Comparison of ENCODE assay signal across 8 cellular contexts in the genomic region with DNA sequence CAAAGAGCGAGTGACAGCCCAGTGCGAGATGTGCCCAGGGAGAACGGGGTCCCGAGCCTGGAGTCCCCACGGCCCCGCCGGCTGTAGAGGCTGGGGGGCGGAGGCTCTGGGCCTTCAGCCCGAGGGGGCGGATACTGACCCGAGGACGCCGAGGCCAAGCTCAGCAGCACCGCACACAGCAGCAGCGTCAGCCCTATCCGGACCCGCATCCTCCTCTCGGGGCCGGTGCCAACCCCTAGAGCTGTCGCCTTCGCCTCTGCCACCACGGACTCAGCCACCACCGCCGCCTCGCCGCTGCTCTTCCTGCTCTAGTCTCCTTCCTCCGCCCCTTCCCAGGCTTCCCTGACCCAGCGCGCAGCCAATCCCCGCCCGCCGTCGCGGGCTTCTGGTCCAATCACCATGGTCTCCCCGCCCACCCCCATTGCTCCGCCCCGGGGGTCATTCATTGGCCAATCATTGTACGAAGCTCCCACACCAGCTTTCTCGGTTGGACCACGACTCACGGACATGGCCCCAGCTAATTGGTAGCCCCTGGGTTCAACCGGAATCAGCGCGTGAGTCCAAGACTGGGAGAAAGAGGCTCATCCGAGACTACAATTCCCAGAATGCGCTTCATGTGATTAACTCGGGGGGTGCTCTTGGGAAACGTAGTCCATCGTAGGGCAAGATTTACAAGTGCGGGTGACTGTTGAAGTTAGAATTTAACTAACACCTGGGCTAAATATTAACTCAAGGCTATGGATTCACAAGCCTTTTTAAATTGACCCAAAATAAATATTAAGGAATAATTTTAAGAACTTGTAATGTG. TPM values are rescaled to one million over a fixed set of nuclear protein-coding genes. Genes with fewer than 3 reads are reported as not detected.
DNase-seq lines count a peak whose midpoint lies in the region; ATAC-seq lines count a peak whose summit lies in the region.

Gene SEL1L (minus strand): TSS at position 318 of the 808 bp plus-strand sequence. CDS start 109 bp downstream, at position 209.

- H3K27ac Mint-ChIP-seq in dendritic cell treated with granulocyte-macrophage colony-stimulating factor and Interleukin-4, amounts not matched to agents 40 ng/mL and 50 ng/mL, for 4 days: peak within 1 kb of the TSS; percentile 92

- ATAC-seq in GM19372 (IDR thresholded peaks at IDR 0.05; ENCODE audit: low read depth, unreplicated experiment) (peak; percentile 86), HG03558 (IDR thresholded peaks at IDR 0.05; ENCODE audit: extremely low read depth, unreplicated experiment) (peak; percentile 80), left lobe of liver (peak; percentile 92)

- H3K27me3 Mint-ChIP-seq in dendritic cell treated with granulocyte-macrophage colony-stimulating factor and Interleukin-4, amounts not matched to agents 40 ng/mL and 50 ng/mL, for 4 days: no peaks in the 10 kb centered on the region

- peaks cover 10% of the 10 kb centered on the region for H3K9me3 Mint-ChIP-seq in dendritic cell treated with granulocyte-macrophage colony-stimulating factor and Interleukin-4, amounts not matched to agents 40 ng/mL and 50 ng/mL, for 4 days

- DNase-seq in C1 segment of cervical spinal cord (lab: John Stamatoyannopoulos, UW): peak; percentile 94 to 100 (median 99)
- DNase-seq in NCI-H748 treated with DMSO at 0.1 percent for 48 hours (lab: John Stamatoyannopoulos, UW): peak; percentile 99
- peak; percentile 96 to 99 for DNase-seq in activated CD4-positive, alpha-beta T cell treated with anti-CD3 and anti-CD28 coated beads, Interleukin-2, amount 50 U/mL, for 24 hours (ENCODE audit: low read depth in 1 of 2, low spot score in 1 of 2)
- DNase-seq in left lobe of liver (ENCODE audit: low spot score): peak; percentile 100
- DNase-seq in stimulated activated CD4-positive, alpha-beta T cell treated with anti-CD3 and anti-CD28 coated beads, Interleukin-2, amount 100 ng/mL, for 4 hours (ENCODE audit: low read depth): peak; percentile 99

- peaks cover 10% of the 10 kb centered on the region for H3K36me3 Mint-ChIP-seq in dendritic cell treated with granulocyte-macrophage colony-stimulating factor and Interleukin-4, amounts not matched to agents 40 ng/mL and 50 ng/mL, for 4 days (ENCODE audit: low read depth)

- peaks cover 38% of the 10 kb centered on the region for H3K4me1 Mint-ChIP-seq in dendritic cell treated with granulocyte-macrophage colony-stimulating factor and Interleukin-4, amounts not matched to agents 40 ng/mL and 50 ng/mL, for 4 days (ENCODE audit: low read depth)

- peak within 1 kb of the TSS; percentile 93 for H3K4me3 Mint-ChIP-seq in dendritic cell treated with granulocyte-macrophage colony-stimulating factor and Interleukin-4, amounts not matched to agents 40 ng/mL and 50 ng/mL, for 4 days

- intact Hi-C loops in dendritic cell treated with granulocyte-macrophage colony-stimulating factor and Interleukin-4, amounts not matched to agents 40 ng/mL and 50 ng/mL, for 4 days (cut with micrococcal nuclease): loop anchor here (2.0 kb wide), 1 partner anchor 15 kb away; no protein-coding TSS in a partner anchor

RNA-seq across cellular contexts. Expression of gene SEL1L, which starts in this region (rescaled TPM):
- 128 TPM for total RNA-seq in left lobe of liver

Comparison
In these comparisons a context has a peak if more than half of its experiments do, and no peak if none do; other contexts are left out.
1. Peak in every context shown above with its lines: DNase-seq and ATAC-seq.